ENCODE assay signal across 19 cellular contexts in genomic region chr2:27003857-27004256, GRCh38. TPM values are rescaled to one million over a fixed set of nuclear protein-coding genes. Genes with fewer than 3 reads are reported as not detected.
DNase-seq lines count a peak whose midpoint lies in the region; FAIRE-seq and TF ChIP-seq lines count a peak whose summit lies in the region.
"Had no signal": no experiment of that assay in that cellular context is flagged by ENCODE, and none has a peak within 500 bp of the region (broad histone marks: within the 10 kb centered on the region; RNA-seq: fewer than 3 reads in every experiment).

No MANE protein-coding gene starts in this region.

- H3K4me1 Mint-ChIP-seq in dendritic cell treated with granulocyte-macrophage colony-stimulating factor and Interleukin-4, amounts not matched to agents 40 ng/mL and 50 ng/mL, for 4 days (ENCODE audit: low read depth), result peaks cover 18% of the 10 kb centered on the region
- H3K4me1 Mint-ChIP-seq: activated CD4-positive, alpha-beta T cell treated with anti-CD3 and anti-CD28 coated beads, Interleukin-2, amount 10 ng/mL, durations not matched to agents 7 days and 5 days; CD4-positive, alpha-beta memory T cell had no signal

- H3K4me1 ChIP-seq in esophagus squamous epithelium, result no peaks in the 10 kb centered on the region

- H3K27me3 Mint-ChIP-seq in dendritic cell treated with granulocyte-macrophage colony-stimulating factor and Interleukin-4, amounts not matched to agents 40 ng/mL and 50 ng/mL, for 4 days, result peaks cover 8% of the 10 kb centered on the region
- H3K27me3 Mint-ChIP-seq: activated T-cell treated with anti-CD3 and anti-CD28 coated beads, Interleukin-2, amount 50 U/mL, for 24 hours had no signal

- intact Hi-C loops in dendritic cell treated with granulocyte-macrophage colony-stimulating factor and Interleukin-4, amounts not matched to agents 40 ng/mL and 50 ng/mL, for 4 days (cut with micrococcal nuclease), result no loop called here
- intact Hi-C loops in esophagus squamous epithelium (cut with DNase I), result no loop called here

- no peak for FAIRE-seq in GM12891 (lab: Jason Lieb, UNC)
- FAIRE-seq: G401.6 had no signal

- TF ChIP-seq CTCF in NB4 (IDR thresholded peaks at IDR 0.05; ENCODE audit: low read depth, low read length) (no peak), esophagus squamous epithelium (IDR thresholded peaks at IDR 0.05) (no peak)

- no peak overlapping the region for H3K4me3 Mint-ChIP-seq in dendritic cell treated with granulocyte-macrophage colony-stimulating factor and Interleukin-4, amounts not matched to agents 40 ng/mL and 50 ng/mL, for 4 days
- H3K4me3 Mint-ChIP-seq: activated CD4-positive, alpha-beta T cell treated with anti-CD3 and anti-CD28 coated beads, Interleukin-2, amount 10 ng/mL, durations not matched to agents 7 days and 5 days; activated naive CD8-positive, alpha-beta T cell; activated T-cell treated with anti-CD3 and anti-CD28 coated beads, Interleukin-2, amount 50 U/mL, for 24 hours; CD4-positive, alpha-beta memory T cell; T-helper 2 cell treated with Interferon-gamma antibody and Interleukin-4, amounts not matched to agents 5 μg/mL and 100 μg/mL, for 36 hours had no signal

- 70 to 76% methylated on average over 9 of the region's 9 CpGs for WGBS in esophagus squamous epithelium, 2 donors

- H3K4me3 ChIP-seq in NB4 (ENCODE audit: low read depth, low read length), result no peak overlapping the region
- H3K4me3 ChIP-seq in esophagus squamous epithelium, result no peak overlapping the region
- H3K4me3 ChIP-seq: spleen, stomach had no signal

- no peak for TF ChIP-seq POLR2A in GM12891 (IDR thresholded peaks at IDR 0.05; ENCODE audit: low read depth, low read length)
- TF ChIP-seq POLR2A in NB4 (IDR thresholded peaks at IDR 0.05; ENCODE audit: extremely low read depth, insufficient read length), result no peak
- TF ChIP-seq POLR2A in esophagus squamous epithelium (IDR thresholded peaks at IDR 0.05), result no peak

- H3K36me3 ChIP-seq in esophagus squamous epithelium, result no peaks in the 10 kb centered on the region
- H3K36me3 ChIP-seq: spleen, stomach had no signal

- H3K27ac ChIP-seq in esophagus squamous epithelium, result no peak overlapping the region
- H3K27ac ChIP-seq: spleen, stomach had no signal

- no peaks in the 10 kb centered on the region for H3K9me3 Mint-ChIP-seq in dendritic cell treated with granulocyte-macrophage colony-stimulating factor and Interleukin-4, amounts not matched to agents 40 ng/mL and 50 ng/mL, for 4 days
- H3K9me3 Mint-ChIP-seq: activated CD4-positive, alpha-beta T cell treated with anti-CD3 and anti-CD28 coated beads, Interleukin-2, amount 10 ng/mL, durations not matched to agents 7 days and 5 days; activated T-cell treated with anti-CD3 and anti-CD28 coated beads, Interleukin-2, amount 50 U/mL, for 24 hours; CD4-positive, alpha-beta memory T cell; T-helper 2 cell treated with Interferon-gamma antibody and Interleukin-4, amounts not matched to agents 5 μg/mL and 100 μg/mL, for 36 hours had no signal

- DNase-seq in GM12891 (ENCODE audit: insufficient read length, low spot score) (no peak), NB4 (ENCODE audit: low read depth) (peak; percentile 22), renal cortical epithelial cell (ENCODE audit: low read depth) (peak; percentile 27), C1 segment of cervical spinal cord (lab: John Stamatoyannopoulos, UW) (no peak), esophagus squamous epithelium (lab: John Stamatoyannopoulos, UW) (no peak), amniotic stem cell (lab: John Stamatoyannopoulos, UW) (no peak)
- DNase-seq: activated CD4-positive, alpha-beta T cell treated with anti-CD3 and anti-CD28 coated beads, Interleukin-2, amount 10 ng/mL, durations not matched to agents 7 days and 5 days; activated T-cell treated with anti-CD3 and anti-CD28 coated beads, Interleukin-2, amount 50 U/mL, for 24 hours; CD4-positive, alpha-beta memory T cell; kidney glomerular epithelial cell; NCI-H2081 treated with DMSO at 0.1 percent for 48 hours; NCI-H82; SHP77; spleen; stomach had no signal

- peak overlapping the region; percentile 9 for H3K27ac Mint-ChIP-seq in dendritic cell treated with granulocyte-macrophage colony-stimulating factor and Interleukin-4, amounts not matched to agents 40 ng/mL and 50 ng/mL, for 4 days
- H3K27ac Mint-ChIP-seq: activated CD4-positive, alpha-beta T cell treated with anti-CD3 and anti-CD28 coated beads, Interleukin-2, amount 10 ng/mL, durations not matched to agents 7 days and 5 days; activated naive CD8-positive, alpha-beta T cell; activated T-cell treated with anti-CD3 and anti-CD28 coated beads, Interleukin-2, amount 50 U/mL, for 24 hours; CD4-positive, alpha-beta memory T cell; T-helper 2 cell treated with Interferon-gamma antibody and Interleukin-4, amounts not matched to agents 5 μg/mL and 100 μg/mL, for 36 hours had no signal

- H3K36me3 Mint-ChIP-seq in dendritic cell treated with granulocyte-macrophage colony-stimulating factor and Interleukin-4, amounts not matched to agents 40 ng/mL and 50 ng/mL, for 4 days (ENCODE audit: low read depth), result no peaks in the 10 kb centered on the region
- H3K36me3 Mint-ChIP-seq: activated naive CD8-positive, alpha-beta T cell; CD4-positive, alpha-beta memory T cell had no signal

- H3K27me3 ChIP-seq in esophagus squamous epithelium, result no peaks in the 10 kb centered on the region
- H3K27me3 ChIP-seq: spleen, stomach had no signal

- H3K9me3 ChIP-seq in esophagus squamous epithelium, result no peaks in the 10 kb centered on the region
- H3K9me3 ChIP-seq: spleen, stomach had no signal

TF ChIP-seq in GM12891, 5 proteins besides CTCF, POLR2A, EP300 and RAD21:
- TF ChIP-seq POU2F2 (IDR thresholded peaks at IDR 0.05; ENCODE audit: low read depth, low read length) (no peak), SPI1 (IDR thresholded peaks at IDR 0.05; ENCODE audit: low read depth, low read length) (peak; percentile 76), PAX5 (IDR thresholded peaks at IDR 0.05; ENCODE audit: insufficient read depth, low read length, severe bottlenecking) (no peak), POLR2AphosphoS5 (IDR thresholded peaks at IDR 0.05; ENCODE audit: low read depth, low read length) (no peak), TAF1 (IDR thresholded peaks at IDR 0.05; ENCODE audit: low read depth, low read length) (no peak)

RNA-seq across cellular contexts. Expression of gene TMEM214, which starts 28.9 kb away (rescaled TPM):
- 38.1 TPM for polyA plus RNA-seq in GM12891 (2012; ENCODE audit: low read depth, missing spikeins)
- total RNA-seq in renal cortical epithelial cell, result 16.8 and 29.3 TPM in 2 replicates
- 10 to 100 TPM; 15.7 to 34.5 (median 32.1) TPM for total RNA-seq in esophagus squamous epithelium

RNA-seq across cellular contexts. Expression of gene MAPRE3, which starts 33.4 kb away (rescaled TPM):
- polyA plus RNA-seq in GM12891 (2012; ENCODE audit: low read depth, missing spikeins), result 2.5 TPM
- 1.6 and 6.5 TPM in 2 replicates for total RNA-seq in renal cortical epithelial cell
- 1 to 10 TPM; 4.4 to 7.6 (median 5.2) TPM for total RNA-seq in esophagus squamous epithelium

RNA-seq across cellular contexts. Expression of gene AGBL5, which starts 47.6 kb away (rescaled TPM):
- polyA plus RNA-seq in GM12891 (2012; ENCODE audit: low read depth, missing spikeins), result 17.6 TPM
- total RNA-seq in renal cortical epithelial cell (23.6 and 35.0 TPM in 2 replicates), esophagus squamous epithelium (10 to 100 TPM in 2 of 4 donors, 1 to 10 TPM in 2; 4.7 to 12.4 (median 9.6) TPM)

Comparison
In these comparisons a context has a peak if more than half of its experiments do, and no peak if none do; other contexts are left out.
1. DNase-seq: peak in NB4 (single experiment) and renal cortical epithelial cell (single experiment); none in GM12891 (single experiment), C1 segment of cervical spinal cord (0 of 14), esophagus squamous epithelium (single experiment) and amniotic stem cell (single experiment).